In the genomic region with DNA sequence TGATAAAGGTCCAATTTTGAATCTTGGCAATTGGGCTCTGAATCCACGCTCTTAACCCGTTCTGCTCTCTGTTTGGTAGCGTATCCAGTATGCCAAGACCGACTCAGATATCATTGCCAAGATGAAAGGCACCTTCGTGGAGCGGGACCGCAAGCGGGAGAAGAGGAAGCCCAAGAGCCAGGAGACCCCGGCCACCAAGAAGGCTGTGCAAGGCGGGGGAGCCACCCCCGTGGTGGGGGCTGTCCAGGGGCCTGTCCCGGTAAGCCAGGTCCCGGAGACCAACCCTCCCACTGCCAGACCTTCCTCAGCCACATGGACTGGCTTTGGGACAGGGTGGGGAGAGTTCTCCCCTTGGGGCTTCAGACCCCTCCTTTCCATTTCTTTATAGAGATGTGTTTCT, we compare ENCODE assay signal across 1 cellular context.
TF ChIP-seq lines count a peak whose summit lies in the region.

No MANE protein-coding gene starts in this region.

TF ChIP-seq in K562, 482 proteins besides CTCF, POLR2A, EP300 and RAD21:
- peak; percentile 45 for TF ChIP-seq RBFOX2 (IDR thresholded peaks at IDR 0.05; ENCODE audit: low read depth, low read length)
- TF ChIP-seq, protein P1, sequence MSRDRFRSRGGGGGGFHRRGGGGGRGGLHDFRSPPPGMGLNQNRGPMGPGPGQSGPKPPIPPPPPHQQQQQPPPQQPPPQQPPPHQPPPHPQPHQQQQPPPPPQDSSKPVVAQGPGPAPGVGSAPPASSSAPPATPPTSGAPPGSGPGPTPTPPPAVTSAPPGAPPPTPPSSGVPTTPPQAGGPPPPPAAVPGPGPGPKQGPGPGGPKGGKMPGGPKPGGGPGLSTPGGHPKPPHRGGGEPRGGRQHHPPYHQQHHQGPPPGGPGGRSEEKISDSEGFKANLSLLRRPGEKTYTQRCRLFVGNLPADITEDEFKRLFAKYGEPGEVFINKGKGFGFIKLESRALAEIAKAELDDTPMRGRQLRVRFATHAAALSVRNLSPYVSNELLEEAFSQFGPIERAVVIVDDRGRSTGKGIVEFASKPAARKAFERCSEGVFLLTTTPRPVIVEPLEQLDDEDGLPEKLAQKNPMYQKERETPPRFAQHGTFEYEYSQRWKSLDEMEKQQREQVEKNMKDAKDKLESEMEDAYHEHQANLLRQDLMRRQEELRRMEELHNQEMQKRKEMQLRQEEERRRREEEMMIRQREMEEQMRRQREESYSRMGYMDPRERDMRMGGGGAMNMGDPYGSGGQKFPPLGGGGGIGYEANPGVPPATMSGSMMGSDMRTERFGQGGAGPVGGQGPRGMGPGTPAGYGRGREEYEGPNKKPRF (IDR thresholded peaks at IDR 0.05; ENCODE audit: low read depth, low read length): no peak
